Comparison of ENCODE assay signal across 8 cellular contexts in genomic region chr6:158793432-158793831, GRCh38. TPM values are rescaled to one million over a fixed set of nuclear protein-coding genes. Genes with fewer than 3 reads are reported as not detected.
DNase-seq lines count a peak whose midpoint lies in the region; ATAC-seq and TF ChIP-seq lines count a peak whose summit lies in the region.

No MANE protein-coding gene starts in this region.

- intact Hi-C loops in sciatic nerve (cut with DNase I), result no loop called here

- ATAC-seq in HG02678 (IDR thresholded peaks at IDR 0.05; ENCODE audit: unreplicated experiment) (peak; percentile 55), sciatic nerve (peak; percentile 43)

- DNase-seq in stimulated activated CD4-positive, alpha-beta T cell treated with anti-CD3 and anti-CD28 coated beads, Interleukin-2, amount 100 ng/mL, for 4 hours (ENCODE audit: low read depth), result peak; percentile 13
- no peak for DNase-seq in stimulated activated CD4-positive, alpha-beta T cell treated with anti-CD3 and anti-CD28 coated beads, Interleukin-4, amount 100 ng/mL, for 1 hour
- DNase-seq in OCI-M1 (lab: John Stamatoyannopoulos, UW) (peak; percentile 75), erythroblast (lab: John Stamatoyannopoulos, UW) (peak; percentile 67 to 77), sciatic nerve (ENCODE audit: low spot score) (no peak), DMS153 (lab: John Stamatoyannopoulos, UW) (no peak), NCI-H128 (lab: John Stamatoyannopoulos, UW; ENCODE audit: unreplicated experiment) (no peak)

- no peak for TF ChIP-seq POLR2A in erythroblast (IDR thresholded peaks at IDR 0.05; ENCODE audit: low read length)

RNA-seq across cellular contexts. Expression of gene EZR, which starts 25.7 kb away (rescaled TPM):
- 113 TPM for total RNA-seq in sciatic nerve

Comparison
In these comparisons a context has a peak if more than half of its experiments do, and no peak if none do; other contexts are left out.
1. DNase-seq: peak in stimulated activated CD4-positive, alpha-beta T cell treated with anti-CD3 and anti-CD28 coated beads, Interleukin-2, amount 100 ng/mL, for 4 hours (single experiment), OCI-M1 (single experiment) and erythroblast (2 of 2); none in stimulated activated CD4-positive, alpha-beta T cell treated with anti-CD3 and anti-CD28 coated beads, Interleukin-4, amount 100 ng/mL, for 1 hour (single experiment), sciatic nerve (single experiment), DMS153 (single experiment) and NCI-H128 (single experiment).